ENCODE assay signal across 8 cellular contexts in the genomic region with DNA sequence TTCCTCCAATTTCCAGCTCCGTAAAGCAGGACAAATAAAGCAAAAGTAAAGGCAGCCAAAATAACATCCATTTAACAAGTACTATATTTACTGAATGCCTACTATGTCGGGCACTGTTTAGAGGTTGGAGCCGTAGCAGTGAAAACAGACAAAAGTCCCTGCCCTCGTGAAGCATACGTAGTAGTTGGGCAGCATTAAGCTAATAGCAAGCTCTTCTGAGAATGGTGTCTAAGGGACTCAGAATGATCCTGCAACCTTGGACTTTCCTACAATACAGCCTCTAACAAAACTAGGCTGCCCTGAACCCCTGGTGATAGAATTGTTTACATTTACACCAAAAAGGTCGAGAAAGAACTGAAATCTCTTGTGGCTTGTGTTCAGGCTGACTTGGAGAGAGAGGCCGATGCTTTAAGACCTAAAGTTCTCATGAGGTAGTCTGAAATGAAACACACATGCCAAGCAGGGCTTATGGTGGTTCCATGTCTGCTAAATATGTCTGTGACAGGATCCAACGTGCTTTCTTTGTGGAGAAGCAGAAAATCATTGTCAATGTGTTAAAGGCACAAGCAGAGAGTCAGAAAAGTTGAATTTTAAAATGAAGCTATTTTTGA. TPM values are rescaled to one million over a fixed set of nuclear protein-coding genes. Genes with fewer than 3 reads are reported as not detected.
DNase-seq lines count a peak whose midpoint lies in the region; ATAC-seq and TF ChIP-seq lines count a peak whose summit lies in the region.

No MANE protein-coding gene starts in this region.

- no peak overlapping the region for H2BK120ac ChIP-seq in trophoblast cell (ENCODE audit: insufficient read depth, low read length, poor library complexity)

- H3K4me3 ChIP-seq in gastroesophageal sphincter (peak overlapping the region; percentile 67 to 83), trophoblast cell (ENCODE audit: low read depth, low read length) (no peak overlapping the region)

- no peak overlapping the region for H3K4ac ChIP-seq in trophoblast cell (ENCODE audit: low read depth, low read length)

- no peak overlapping the region for H4K91ac ChIP-seq in trophoblast cell (ENCODE audit: low read depth, low read length)

- H2BK12ac ChIP-seq in trophoblast cell (ENCODE audit: low read length), result no peak overlapping the region

- H3K4me3 Mint-ChIP-seq in Calu3 (ENCODE audit: low read depth, unreplicated experiment) (peak overlapping the region; percentile 84), T-cell (peak overlapping the region in 2 of 3 donors; percentile 9 to 11)
- H3K4me3 Mint-ChIP-seq in activated naive CD4-positive, alpha-beta T cell treated with anti-CD3 and anti-CD28 coated beads, Interleukin-2, amount 10 ng/mL, durations not matched to agents 7 days and 5 days, result no peak overlapping the region

- no peak for ATAC-seq in T-cell (replicated peaks in 1 of 4)
- no peak for ATAC-seq in gastroesophageal sphincter
- ATAC-seq in GM18873 (IDR thresholded peaks at IDR 0.05; ENCODE audit: low FRiP score, unreplicated experiment), result no peak
- ATAC-seq in GM21528 (IDR thresholded peaks at IDR 0.05; ENCODE audit: low FRiP score, unreplicated experiment), result no peak

- H3K4me1 ChIP-seq in gastroesophageal sphincter (peaks cover 0 to 44% (median 3%) of the 10 kb centered on the region in 3 donors), trophoblast cell (ENCODE audit: control insufficient read depth in 1 of 2, insufficient read depth in 2 of 2, low read length in 2 of 2) (peaks cover 2 to 7% of the 10 kb centered on the region in 2 experiments)

- WGBS in gastroesophageal sphincter (ENCODE audit: low coverage in 1 of 2), 2 donors, result 11 to 13% methylated on average over 8 of the region's 8 CpGs
- WGBS in trophoblast cell (ENCODE audit: extremely low coverage, insufficient coverage, insufficient read length), result no CpG with 5 or more reads among the region's 8 CpGs

- no peak overlapping the region for H2BK5ac ChIP-seq in trophoblast cell (ENCODE audit: low read depth, low read length, poor library complexity)

- H3K18ac ChIP-seq in trophoblast cell (ENCODE audit: low read length), result no peak overlapping the region

- H4K8ac ChIP-seq in trophoblast cell (ENCODE audit: low read depth, low read length), result no peak overlapping the region

- H3K27ac Mint-ChIP-seq in Calu3 (ENCODE audit: unreplicated experiment) (peak overlapping the region; percentile 56), T-cell (no peak overlapping the region)
- no peak overlapping the region for H3K27ac Mint-ChIP-seq in activated naive CD4-positive, alpha-beta T cell treated with anti-CD3 and anti-CD28 coated beads, Interleukin-2, amount 10 ng/mL, durations not matched to agents 7 days and 5 days

- intact Hi-C loops in Calu3 (cut with micrococcal nuclease; ENCODE audit: unreplicated experiment), result loop anchor here (1.0 to 5.0 kb wide), 2 partner anchors 73 to 155 kb away; no protein-coding TSS in a partner anchor

- no peak overlapping the region for H3K9ac ChIP-seq in trophoblast cell (ENCODE audit: low read length)

- DNase-seq in Calu3 (no peak), T-cell (no peak), trophoblast cell (peak; percentile 2 to 18), HuH-7 (ENCODE audit: low spot score) (no peak)
- DNase-seq in activated naive CD4-positive, alpha-beta T cell treated with anti-CD3 and anti-CD28 coated beads, Interleukin-2, amount 10 ng/mL, durations not matched to agents 7 days and 5 days, result no peak

- no peak for TF ChIP-seq EP300 in gastroesophageal sphincter (IDR thresholded peaks at IDR 0.05)

- H3K79me1 ChIP-seq in trophoblast cell (ENCODE audit: low read length), result peaks cover 12% of the 10 kb centered on the region

- H3K9me3 ChIP-seq in gastroesophageal sphincter (no peaks in the 10 kb centered on the region), trophoblast cell (ENCODE audit: insufficient read depth, low read depth, low read length) (no peaks in the 10 kb centered on the region)

- BruUV-seq in Calu3 (replicated peaks; lab: Mats Ljungman, UMichigan), result no TSS peak

- H3K36me3 Mint-ChIP-seq in Calu3 (ENCODE audit: insufficient read depth, unreplicated experiment) (peaks cover 37% of the 10 kb centered on the region), T-cell (no peaks in the 10 kb centered on the region)
- H3K36me3 Mint-ChIP-seq in activated naive CD4-positive, alpha-beta T cell treated with anti-CD3 and anti-CD28 coated beads, Interleukin-2, amount 10 ng/mL, durations not matched to agents 7 days and 5 days, result peaks cover 6% of the 10 kb centered on the region

- H3K27me3 Mint-ChIP-seq in Calu3 (ENCODE audit: unreplicated experiment) (no peaks in the 10 kb centered on the region), T-cell (peaks cover 48 to 53% of the 10 kb centered on the region in 2 donors)
- peaks cover 47% of the 10 kb centered on the region for H3K27me3 Mint-ChIP-seq in activated naive CD4-positive, alpha-beta T cell treated with anti-CD3 and anti-CD28 coated beads, Interleukin-2, amount 10 ng/mL, durations not matched to agents 7 days and 5 days

- TF ChIP-seq CTCF in Calu3 (IDR thresholded peaks at IDR 0.05; ENCODE audit: unreplicated experiment), result no peak
- TF ChIP-seq CTCF in gastroesophageal sphincter (IDR thresholded peaks at IDR 0.05), result no peak

- H3K9me3 Mint-ChIP-seq in Calu3 (ENCODE audit: low read depth, unreplicated experiment) (no peaks in the 10 kb centered on the region), T-cell (peaks cover 3 to 7% (median 4%) of the 10 kb centered on the region in 3 donors)
- H3K9me3 Mint-ChIP-seq in activated naive CD4-positive, alpha-beta T cell treated with anti-CD3 and anti-CD28 coated beads, Interleukin-2, amount 10 ng/mL, durations not matched to agents 7 days and 5 days, result no peaks in the 10 kb centered on the region

- no peaks in the 10 kb centered on the region for H3K27me3 ChIP-seq in gastroesophageal sphincter
- no peaks in the 10 kb centered on the region for H3K27me3 ChIP-seq in trophoblast cell (ENCODE audit: insufficient read depth, low read length)

- no peak overlapping the region for H3K14ac ChIP-seq in trophoblast cell (ENCODE audit: low read length)

- POLR2A ChIA-PET in T-cell (lab: Charles Lee), result no interaction called here

- no peak overlapping the region for H3K23ac ChIP-seq in trophoblast cell (ENCODE audit: low read length)

- no peak overlapping the region for H2AK5ac ChIP-seq in trophoblast cell (ENCODE audit: low read length)

- H3K4me1 Mint-ChIP-seq in Calu3 (ENCODE audit: low read depth, unreplicated experiment) (peaks cover 60% of the 10 kb centered on the region), T-cell (peaks cover 6 to 12% (median 10%) of the 10 kb centered on the region in 3 donors)
- peaks cover 6% of the 10 kb centered on the region for H3K4me1 Mint-ChIP-seq in activated naive CD4-positive, alpha-beta T cell treated with anti-CD3 and anti-CD28 coated beads, Interleukin-2, amount 10 ng/mL, durations not matched to agents 7 days and 5 days

- no peak for TF ChIP-seq POLR2A in gastroesophageal sphincter (IDR thresholded peaks at IDR 0.05)

- no peak overlapping the region for H2AFZ ChIP-seq in trophoblast cell (ENCODE audit: insufficient read depth, low read length, poor library complexity)

- H3K36me3 ChIP-seq in gastroesophageal sphincter (no peaks in the 10 kb centered on the region), trophoblast cell (ENCODE audit: control insufficient read depth in 1 of 2, insufficient read depth in 2 of 2, low read length in 2 of 2) (no peaks in the 10 kb centered on the region)

- H4K12ac ChIP-seq in trophoblast cell (ENCODE audit: low read depth, low read length), result no peak overlapping the region

- peaks cover 4% of the 10 kb centered on the region for H3K79me2 ChIP-seq in trophoblast cell (ENCODE audit: control insufficient read depth, insufficient read depth, low read length, poor library complexity)

- H3K27ac ChIP-seq in gastroesophageal sphincter, result peak overlapping the region; percentile 66 to 96 (median 92)
- no peak overlapping the region for H3K27ac ChIP-seq in trophoblast cell (ENCODE audit: low read depth, low read length)

- peak overlapping the region; percentile 79 for H3K4me2 ChIP-seq in trophoblast cell (ENCODE audit: low read length)

- CTCF ChIA-PET in Calu3 (lab: Charles Lee), result interaction anchor here (0.7 to 1.3 kb wide), 4 partner anchors 31 to 191 kb away, joined by 3 to 5 read pairs (median 4); no protein-coding TSS in a partner anchor
- CTCF ChIA-PET in T-cell (lab: Charles Lee), result no interaction called here
- CTCF ChIA-PET in activated naive CD4-positive, alpha-beta T cell treated with anti-CD3 and anti-CD28 coated beads, Interleukin-2, amount 10 ng/mL, durations not matched to agents 7 days and 5 days (lab: Charles Lee), result no interaction called here

RNA-seq across cellular contexts. Expression of gene PDGFC, which starts 0.9 kb away (rescaled TPM):
- total RNA-seq in Calu3 (2022) (52.1 and 64.5 TPM in 2 replicates), T-cell (1 to 10 TPM in 1 of 5 donors, under 1 TPM in 4; 0.12 to 1.5 (median 0.47) TPM), gastroesophageal sphincter (10 to 100 TPM; 28.0 to 43.9 (median 34.8) TPM)
- 13.8 TPM in 2 replicates for polyA plus RNA-seq in trophoblast cell (2013)

Comparison
In these comparisons a context has a peak if more than half of its experiments do, and no peak if none do; other contexts are left out.
1. DNase-seq: peak in trophoblast cell (2 of 2); none in Calu3 (single experiment), T-cell (0 of 34), HuH-7 (single experiment) and activated naive CD4-positive, alpha-beta T cell treated with anti-CD3 and anti-CD28 coated beads, Interleukin-2, amount 10 ng/mL, durations not matched to agents 7 days and 5 days (single experiment).
2. RNA of gene PDGFC, which starts 0.9 kb away (total RNA-seq): 52.1 to 64.5 TPM in Calu3 and 28.0 to 43.9 TPM in gastroesophageal sphincter; 0.12 to 1.5 TPM in T-cell; every median in the first group is over 10 times any median in the second.